28 cellular contexts compared by ENCODE assay signal in the genomic region with DNA sequence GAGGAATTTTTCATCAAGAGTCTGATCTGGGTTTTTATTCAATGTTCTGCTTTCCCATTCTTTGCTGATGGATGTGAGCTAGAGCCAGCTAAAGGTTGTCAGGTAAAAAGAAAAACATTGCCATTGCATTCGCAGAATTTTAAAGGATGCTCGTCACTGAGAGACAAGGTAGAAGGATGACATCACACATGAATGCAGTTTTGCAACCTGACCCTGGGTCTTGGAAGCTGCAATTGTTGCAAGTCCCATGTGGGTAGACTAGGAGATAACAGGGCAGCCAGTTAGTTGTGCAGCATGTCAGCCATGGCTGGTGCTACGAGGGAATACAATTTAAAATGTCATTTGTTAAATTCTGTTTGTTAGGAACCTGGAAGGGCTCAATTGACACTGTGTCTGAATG.
"Had no signal": no experiment of that assay in that cellular context is flagged by ENCODE, and none has a peak within 500 bp of the region (broad histone marks: within the 10 kb centered on the region; RNA-seq: fewer than 3 reads in every experiment).

No MANE protein-coding gene starts in this region.

- ATAC-seq: stimulated activated effector memory CD8-positive, alpha-beta T cell treated with anti-CD3 and anti-CD28 coated beads, Interleukin-12 subunit alpha, Interleukin-12 subunit beta, amount 100 ng/mL, for 72 hours; stimulated activated memory B cell treated with anti-CD40 and anti-IgM and Interleukin-4, amounts not matched to agents 10 μg/mL and 1 μg/mL and 100 μg/mL, for 72 hours; stimulated activated naive B cell treated with anti-CD40 and anti-IgM and Interleukin-4, amounts not matched to agents 10 μg/mL and 1 μg/mL and 100 μg/mL, for 72 hours; stimulated activated naive CD8-positive, alpha-beta T cell treated with anti-CD3 and anti-CD28 coated beads, Interleukin-15, amount 100 ng/mL, for 72 hours; stimulated activated naive CD8-positive, alpha-beta T cell treated with anti-CD3 and anti-CD28 coated beads, Interleukin-15, Interleukin-2, amounts not matched to agents 100 U/mL and 50 U/mL, for 24 hours; upper lobe of right lung had no signal

- FAIRE-seq: urothelium cell line had no signal

- H3K27me3 ChIP-seq: stomach, suprapubic skin, testis, thyroid gland, tibial artery, tibial nerve, transverse colon, upper lobe of left lung, upper lobe of right lung, uterus, vagina had no signal

- DNase-seq: stimulated activated CD4-positive, alpha-beta T cell treated with anti-CD3 and anti-CD28 coated beads, Interleukin-2, amount 100 ng/mL, for 48 hours; stimulated activated CD4-positive, alpha-beta T cell treated with anti-CD3 and anti-CD28 coated beads, Interleukin-4, amount 100 ng/mL, for 1 hour; stimulated activated CD4-positive, alpha-beta T cell treated with anti-CD3 and anti-CD28 coated beads, Interleukin-4, amount 100 ng/mL, for 24 hours; stimulated activated CD4-positive, alpha-beta T cell treated with anti-CD3 and anti-CD28 coated beads, Interleukin-4, amount 100 ng/mL, for 4 hours; stimulated activated CD8-positive, alpha-beta memory T cell treated with anti-CD3 and anti-CD28 coated beads, Interleukin-4, amount 100 ng/mL, for 48 hours; stimulated activated naive B cell treated with anti-CD40 and anti-IgM and Interleukin-4, amounts not matched to agents 10 μg/mL and 1 μg/mL and 100 μg/mL, for 72 hours; stimulated activated naive CD4-positive, alpha-beta T cell; stimulated activated naive CD4-positive, alpha-beta T cell treated with Interleukin-2 at 50 U/mL for 16 hours; stimulated activated naive CD8-positive, alpha-beta T cell treated with anti-CD3 and anti-CD28 coated beads, Interleukin-15, amount 100 ng/mL, for 72 hours; stimulated activated naive CD8-positive, alpha-beta T cell treated with anti-CD3 and anti-CD28 coated beads, Interleukin-15, Interleukin-2, amounts not matched to agents 100 U/mL and 50 U/mL, for 24 hours; stomach; substantia nigra; testis; thyroid gland; tibial artery; transverse colon; upper lobe of left lung; upper lobe of right lung; uterus had no signal

- H3K36me3 Mint-ChIP-seq: stimulated activated effector memory CD8-positive, alpha-beta T cell treated with anti-CD3 and anti-CD28 coated beads, Interleukin-12 subunit alpha, Interleukin-12 subunit beta, amount 100 ng/mL, for 72 hours; stimulated activated memory B cell treated with anti-CD40 and anti-IgM and Interleukin-4, amounts not matched to agents 10 μg/mL and 1 μg/mL and 100 μg/mL, for 72 hours; stimulated activated naive B cell treated with anti-CD40 and anti-IgM and Interleukin-4, amounts not matched to agents 10 μg/mL and 1 μg/mL and 100 μg/mL, for 72 hours; type B pancreatic cell had no signal

- H3K36me3 ChIP-seq: stomach, suprapubic skin, thoracic aorta, thyroid gland, tibial artery, tibial nerve, transverse colon, upper lobe of left lung, upper lobe of right lung, uterus, vagina had no signal

- H3K4me3 Mint-ChIP-seq: stimulated activated effector memory CD8-positive, alpha-beta T cell treated with anti-CD3 and anti-CD28 coated beads, Interleukin-12 subunit alpha, Interleukin-12 subunit beta, amount 100 ng/mL, for 72 hours; stimulated activated memory B cell treated with anti-CD40 and anti-IgM and Interleukin-4, amounts not matched to agents 10 μg/mL and 1 μg/mL and 100 μg/mL, for 72 hours; stimulated activated naive B cell treated with anti-CD40 and anti-IgM and Interleukin-4, amounts not matched to agents 10 μg/mL and 1 μg/mL and 100 μg/mL, for 72 hours; stimulated activated naive CD8-positive, alpha-beta T cell treated with anti-CD3 and anti-CD28 coated beads, Interleukin-15, amount 100 ng/mL, for 72 hours; stimulated activated naive CD8-positive, alpha-beta T cell treated with anti-CD3 and anti-CD28 coated beads, Interleukin-15, Interleukin-2, amounts not matched to agents 100 ng/mL and 50 ng/mL, for 24 hours; type B pancreatic cell had no signal

- H3K4me3 ChIP-seq: stomach, suprapubic skin, testis, thoracic aorta, thyroid gland, tibial artery, tibial nerve, transverse colon, upper lobe of left lung, upper lobe of right lung, uterus, vagina had no signal

- H3K27me3 Mint-ChIP-seq: stimulated activated memory B cell treated with anti-CD40 and anti-IgM and Interleukin-4, amounts not matched to agents 10 μg/mL and 1 μg/mL and 100 μg/mL, for 72 hours; stimulated activated naive CD8-positive, alpha-beta T cell treated with anti-CD3 and anti-CD28 coated beads, Interleukin-15, amount 100 ng/mL, for 72 hours; stimulated activated naive CD8-positive, alpha-beta T cell treated with anti-CD3 and anti-CD28 coated beads, Interleukin-15, Interleukin-2, amounts not matched to agents 100 ng/mL and 50 ng/mL, for 24 hours; type B pancreatic cell had no signal

- H3K27ac ChIP-seq: stomach, suprapubic skin, testis, thoracic aorta, thyroid gland, tibial artery, tibial nerve, transverse colon, upper lobe of left lung, upper lobe of right lung, uterus, vagina had no signal

- H3K27ac Mint-ChIP-seq: stimulated activated effector memory CD8-positive, alpha-beta T cell treated with anti-CD3 and anti-CD28 coated beads, Interleukin-12 subunit alpha, Interleukin-12 subunit beta, amount 100 ng/mL, for 72 hours; stimulated activated memory B cell treated with anti-CD40 and anti-IgM and Interleukin-4, amounts not matched to agents 10 μg/mL and 1 μg/mL and 100 μg/mL, for 72 hours; stimulated activated naive B cell treated with anti-CD40 and anti-IgM and Interleukin-4, amounts not matched to agents 10 μg/mL and 1 μg/mL and 100 μg/mL, for 72 hours; stimulated activated naive CD8-positive, alpha-beta T cell treated with anti-CD3 and anti-CD28 coated beads, Interleukin-15, amount 100 ng/mL, for 72 hours; stimulated activated naive CD8-positive, alpha-beta T cell treated with anti-CD3 and anti-CD28 coated beads, Interleukin-15, Interleukin-2, amounts not matched to agents 100 ng/mL and 50 ng/mL, for 24 hours; type B pancreatic cell had no signal

- H3K4me1 Mint-ChIP-seq: stimulated activated effector memory CD8-positive, alpha-beta T cell treated with anti-CD3 and anti-CD28 coated beads, Interleukin-12 subunit alpha, Interleukin-12 subunit beta, amount 100 ng/mL, for 72 hours; stimulated activated memory B cell treated with anti-CD40 and anti-IgM and Interleukin-4, amounts not matched to agents 10 μg/mL and 1 μg/mL and 100 μg/mL, for 72 hours; stimulated activated naive B cell treated with anti-CD40 and anti-IgM and Interleukin-4, amounts not matched to agents 10 μg/mL and 1 μg/mL and 100 μg/mL, for 72 hours; stimulated activated naive CD8-positive, alpha-beta T cell treated with anti-CD3 and anti-CD28 coated beads, Interleukin-15, amount 100 ng/mL, for 72 hours had no signal

- H3K9me3 ChIP-seq: stomach, suprapubic skin, testis, thoracic aorta, thyroid gland, tibial artery, tibial nerve, transverse colon, upper lobe of left lung, upper lobe of right lung, uterus, vagina had no signal

- H3K4me1 ChIP-seq: stomach, suprapubic skin, testis, tibial artery, tibial nerve, transverse colon, upper lobe of left lung, upper lobe of right lung, uterus, vagina had no signal
